In the genomic region with DNA sequence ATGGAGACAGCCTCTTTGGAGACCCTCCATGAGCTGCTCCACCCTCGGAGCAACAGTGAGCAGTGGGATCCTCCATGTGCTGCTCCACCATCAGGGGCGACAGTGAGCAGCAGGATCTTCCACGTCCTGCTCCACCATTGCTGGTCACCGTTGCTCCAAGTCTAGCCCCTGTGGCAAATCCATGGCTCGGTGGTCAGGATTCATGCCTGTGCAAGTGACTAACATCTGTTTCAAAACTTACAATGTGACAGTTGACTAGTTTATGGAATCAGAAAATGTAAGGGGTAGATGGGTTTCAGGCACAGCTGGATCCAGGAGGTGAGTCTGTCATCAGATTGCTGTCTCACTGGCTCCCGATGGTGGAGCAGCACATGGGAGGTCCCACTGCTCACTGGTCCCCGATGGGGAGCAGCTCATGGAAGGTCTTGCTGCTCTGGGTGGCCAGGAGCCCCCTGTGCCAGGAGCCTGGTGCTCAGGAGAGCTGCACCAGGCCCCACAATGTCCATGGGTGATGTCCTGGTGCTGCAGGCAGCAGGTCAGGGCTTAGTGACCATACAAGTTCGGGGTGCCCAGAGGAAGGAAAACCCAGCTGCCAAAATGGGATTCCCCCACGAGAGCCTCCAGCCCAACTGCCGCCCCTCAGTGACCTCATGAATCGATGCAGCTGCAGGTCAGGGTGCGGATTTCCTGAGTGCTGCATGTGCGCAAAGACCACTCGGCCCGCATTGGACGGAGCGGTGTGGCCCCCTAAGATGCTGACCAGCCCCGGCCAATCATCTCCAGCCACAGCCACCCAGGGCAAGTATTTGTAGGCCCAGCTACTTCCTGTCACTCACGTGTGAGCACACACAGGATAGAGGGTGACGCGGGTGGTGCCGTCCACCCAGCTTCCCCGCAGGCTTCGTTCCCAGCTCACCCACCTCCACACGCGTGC, we compare ENCODE assay signal across 20 cellular contexts.
DNase-seq lines count a peak whose midpoint lies in the region; FAIRE-seq and TF ChIP-seq lines count a peak whose summit lies in the region.
"Had no signal": no experiment of that assay in that cellular context is flagged by ENCODE, and none has a peak within 500 bp of the region (broad histone marks: within the 10 kb centered on the region; RNA-seq: fewer than 3 reads in every experiment).

No MANE protein-coding gene starts in this region.

- H3K23ac ChIP-seq in H9 (ENCODE audit: insufficient read length, low read depth, low read length) (no peak overlapping the region), H1 (ENCODE audit: insufficient read length) (no peak overlapping the region)

- H3K27me3 Mint-ChIP-seq in H9 (ENCODE audit: low read depth) (peaks cover 30% of the 10 kb centered on the region), osteocyte (ENCODE audit: unreplicated experiment) (peaks cover 3% of the 10 kb centered on the region)
- H3K27me3 Mint-ChIP-seq: activated CD4-positive, alpha-beta T cell treated with anti-CD3 and anti-CD28 coated beads, Interleukin-2, amount 10 ng/mL, durations not matched to agents 7 days and 5 days had no signal

- TF ChIP-seq CTCF in A673 (conservative IDR thresholded peaks at IDR 0.05; ENCODE audit: low read depth, low read length): 0 out of 2 replicates have a peak, but pooled peaks have one; percentile 13
- TF ChIP-seq CTCF in H9 (conservative IDR thresholded peaks at IDR 0.05): 0 out of 3 replicates have a peak, but pooled peaks have one; percentile 27
- TF ChIP-seq CTCF in H1 (IDR thresholded peaks at IDR 0.05; ENCODE audit: control extremely low read depth in 1 of 3, insufficient read depth in 1 of 3, low read depth in 1 of 3, low read length in 3 of 3): peak in 1 of 3 experiments; percentile 34; a peak in 1 of 4 replicates
- TF ChIP-seq CTCF in osteocyte (IDR thresholded peaks at IDR 0.05): no peak

- TF ChIP-seq EP300 in H1 (IDR thresholded peaks at IDR 0.05; ENCODE audit: borderline replicate concordance in 1 of 2, low read depth in 2 of 2, low read length in 2 of 2): no peak

- BruUV-seq in A673 (replicated peaks; lab: Mats Ljungman, UMichigan): no TSS peak

- H2AFZ ChIP-seq in H9 (ENCODE audit: low read length) (no peak overlapping the region), H1 (ENCODE audit: low read length) (no peak overlapping the region)

- H3K4ac ChIP-seq in H9 (ENCODE audit: low read depth, low read length) (no peak overlapping the region), H1 (replicated peaks; ENCODE audit: insufficient read length, low read depth, low read length) (no peak overlapping the region)

- CTCF ChIA-PET in A673 (lab: Charles Lee) (no interaction called here), H1 (lab: Charles Lee; ENCODE audit: partially characterized antibody) (no interaction called here)

- H3K4me1 Mint-ChIP-seq in H9 (peaks cover 8 to 13% of the 10 kb centered on the region in 2 experiments), osteocyte (ENCODE audit: unreplicated experiment) (no peaks in the 10 kb centered on the region)
- H3K4me1 Mint-ChIP-seq: activated CD4-positive, alpha-beta T cell treated with anti-CD3 and anti-CD28 coated beads, Interleukin-2, amount 10 ng/mL, durations not matched to agents 7 days and 5 days had no signal

- no peaks in the 10 kb centered on the region for H3K79me2 ChIP-seq in H9 (ENCODE audit: insufficient read depth, low read length)
- no peaks in the 10 kb centered on the region for H3K79me2 ChIP-seq in H1 (ENCODE audit: control insufficient read depth in 1 of 2, insufficient read depth in 2 of 2, low read length in 2 of 2)

- H3K9me3 ChIP-seq in A673 (ENCODE audit: low read depth, low read length, poor library complexity, severe bottlenecking): no peaks in the 10 kb centered on the region
- no peaks in the 10 kb centered on the region for H3K9me3 ChIP-seq in H9 (ENCODE audit: control insufficient read depth, low read depth, low read length)
- peaks cover 8 to 33% of the 10 kb centered on the region in 2 experiments for H3K9me3 ChIP-seq in H1 (ENCODE audit: insufficient read depth in 2 of 2, low read depth in 1 of 2, low read length in 1 of 2)
- H3K9me3 ChIP-seq: suprapubic skin had no signal

- H3K18ac ChIP-seq in H9 (ENCODE audit: insufficient read length, low read depth, low read length) (no peak overlapping the region), H1 (ENCODE audit: extremely low read depth, low read length) (no peak overlapping the region)

- H3K23me2 ChIP-seq in H9 (ENCODE audit: insufficient read length, low read depth, low read length, poor library complexity, severe bottlenecking) (no peaks in the 10 kb centered on the region), H1 (ENCODE audit: low read depth, low read length) (no peaks in the 10 kb centered on the region)

- no peak overlapping the region for H3K9ac ChIP-seq in H9 (ENCODE audit: extremely low read depth, insufficient read length, low read length)
- H3K9ac ChIP-seq in H1 (replicated peaks in 1 of 4; ENCODE audit: extremely low read depth in 1 of 4, low read depth in 3 of 4, low read length in 3 of 4): no peak overlapping the region
- H3K9ac ChIP-seq: KMS-11 had no signal

- H4K20me1 ChIP-seq in H9 (ENCODE audit: control insufficient read depth, insufficient read depth, insufficient read length) (no peaks in the 10 kb centered on the region), H1 (replicated peaks in 1 of 2; ENCODE audit: control insufficient read depth in 1 of 2, insufficient read depth in 2 of 2, low read length in 2 of 2) (no peaks in the 10 kb centered on the region)

- no peak for TF ChIP-seq RAD21 in H1 (IDR thresholded peaks at IDR 0.05 in 1 of 2, conservative IDR thresholded peaks at IDR 0.05 in 1 of 2; ENCODE audit: low read depth in 2 of 2, low read length in 2 of 2)

- no CpG with 5 or more reads among the region's 26 CpGs for WGBS in H9 (ENCODE audit: extremely low coverage, insufficient read length, low lambda C conversion rate)
- WGBS in H1 (ENCODE audit: extremely low coverage in 1 of 2, insufficient coverage in 1 of 2, insufficient read length in 1 of 2, insufficient replicate concordance in 2 of 2, low coverage in 1 of 2, low lambda C conversion rate in 2 of 2, missing lambda C conversion rate in 1 of 2), 2 experiments: 94% methylated on average over 21 of the region's 26 CpGs; no CpG with 5 or more reads in 1 of the 2 experiments

- H3K27ac Mint-ChIP-seq in H9: no peak overlapping the region
- no peak overlapping the region for H3K27ac Mint-ChIP-seq in osteocyte (ENCODE audit: unreplicated experiment)
- H3K27ac Mint-ChIP-seq: activated CD4-positive, alpha-beta T cell treated with anti-CD3 and anti-CD28 coated beads, Interleukin-2, amount 10 ng/mL, durations not matched to agents 7 days and 5 days had no signal

- no peak overlapping the region for H3T11ph ChIP-seq in H9 (ENCODE audit: low read length)

- H4K5ac ChIP-seq in H9 (ENCODE audit: insufficient read length, low read depth, low read length) (no peak overlapping the region), H1 (ENCODE audit: insufficient read length, low read depth, low read length) (no peak overlapping the region)

- POLR2A ChIA-PET in A673 (lab: Charles Lee; ENCODE audit: low non-redundant PET): no interaction called here
- POLR2A ChIA-PET in H1 (lab: Charles Lee; ENCODE audit: partially characterized antibody): no interaction called here

- no peak overlapping the region for H3K27ac ChIP-seq in A673 (ENCODE audit: low read depth, low read length, poor library complexity, severe bottlenecking)
- no peak overlapping the region for H3K27ac ChIP-seq in H9 (ENCODE audit: insufficient read length, low read depth, low read length)
- H3K27ac ChIP-seq in H1 (ENCODE audit: low read depth, low read length): no peak overlapping the region
- H3K27ac ChIP-seq: KMS-11, suprapubic skin had no signal

- H3K4me3 ChIP-seq in A673 (ENCODE audit: low read depth, low read length, poor library complexity, severe bottlenecking): no peak overlapping the region
- no peak overlapping the region for H3K4me3 ChIP-seq in H1 (ENCODE audit: extremely low read depth in 1 of 4, insufficient read depth in 2 of 4, low read depth in 3 of 4, low read length in 4 of 4)
- H3K4me3 ChIP-seq: mucosa of descending colon, smooth muscle cell, suprapubic skin had no signal

- H3K14ac ChIP-seq in H9 (ENCODE audit: insufficient read depth, low read length) (no peak overlapping the region), H1 (ENCODE audit: insufficient read length) (no peak overlapping the region)

- no peaks in the 10 kb centered on the region for H3K36me3 ChIP-seq in A673 (ENCODE audit: insufficient read depth, low read length, poor library complexity, severe bottlenecking)
- no peaks in the 10 kb centered on the region for H3K36me3 ChIP-seq in H1 (ENCODE audit: control insufficient read depth in 2 of 4, insufficient read depth in 4 of 4, low read length in 3 of 4)
- H3K36me3 ChIP-seq: suprapubic skin had no signal

- H2BK120ac ChIP-seq in H9 (ENCODE audit: low read depth, low read length, poor library complexity, severe bottlenecking): no peak overlapping the region
- no peak overlapping the region for H2BK120ac ChIP-seq in H1 (replicated peaks; ENCODE audit: low read depth, low read length)

- H3K56ac ChIP-seq in H9 (ENCODE audit: insufficient read length, low read depth, low read length) (no peak overlapping the region), H1 (replicated peaks; ENCODE audit: insufficient read length, low read depth, low read length) (no peak overlapping the region)

- H2AK5ac ChIP-seq in H9 (ENCODE audit: insufficient read length, low read length) (no peak overlapping the region), H1 (ENCODE audit: low read depth, low read length) (peak overlapping the region; percentile 86; the same call in 1 of the 2 replicates)

- H3K36me3 Mint-ChIP-seq in H9 (ENCODE audit: insufficient read depth in 1 of 3, low read depth in 3 of 3) (peaks cover 0 to 7% (median 6%) of the 10 kb centered on the region in 3 experiments; a peak in 6 of 7 replicates), osteocyte (ENCODE audit: unreplicated experiment) (no peaks in the 10 kb centered on the region)

- H2BK20ac ChIP-seq in H9 (ENCODE audit: low read depth, low read length, poor library complexity, severe bottlenecking) (no peak overlapping the region), H1 (ENCODE audit: low read length) (no peak overlapping the region)

- no peak overlapping the region for H4K8ac ChIP-seq in H9 (replicated peaks; ENCODE audit: insufficient read length, low read depth, low read length)
- peak overlapping the region; percentile 18; the same call in 1 of the 2 replicates for H4K8ac ChIP-seq in H1 (ENCODE audit: extremely low read depth, insufficient read depth, low read length)

- H3K79me1 ChIP-seq in H9 (ENCODE audit: insufficient read depth, low read depth, low read length, poor library complexity, severe bottlenecking) (no peaks in the 10 kb centered on the region), H1 (ENCODE audit: low read depth, low read length) (no peaks in the 10 kb centered on the region)

- no peaks in the 10 kb centered on the region for H3K27me3 ChIP-seq in A673 (replicated peaks; ENCODE audit: insufficient read depth, low read depth, low read length, poor library complexity)
- no peaks in the 10 kb centered on the region for H3K27me3 ChIP-seq in H9 (ENCODE audit: insufficient read depth, low read length)
- H3K27me3 ChIP-seq in H1 (replicated peaks in 1 of 4; ENCODE audit: control insufficient read depth in 3 of 4, extremely low read depth in 1 of 4, insufficient read depth in 3 of 4, low read length in 3 of 4): no peaks in the 10 kb centered on the region; a peak in 2 of 7 replicates
- H3K27me3 ChIP-seq: suprapubic skin had no signal

- H2BK5ac ChIP-seq in H9 (ENCODE audit: insufficient read length, low read length): no peak overlapping the region
- H2BK5ac ChIP-seq in H1 (ENCODE audit: low read depth, low read length): no peak overlapping the region

- no peak overlapping the region for H2BK15ac ChIP-seq in H9 (ENCODE audit: low read depth, low read length)
- no peak overlapping the region for H2BK15ac ChIP-seq in H1 (ENCODE audit: low read length)

- H3K4me1 ChIP-seq in A673 (ENCODE audit: insufficient read depth, low read length, poor library complexity, severe bottlenecking): no peaks in the 10 kb centered on the region
- no peaks in the 10 kb centered on the region for H3K4me1 ChIP-seq in H9 (ENCODE audit: insufficient read depth, low read length)
- no peaks in the 10 kb centered on the region; a peak in 1 of 7 replicates for H3K4me1 ChIP-seq in H1 (replicated peaks in 1 of 4; ENCODE audit: control insufficient read depth in 3 of 4, insufficient read depth in 4 of 4, low read length in 3 of 4)

- no peak overlapping the region for H3K4me3 Mint-ChIP-seq in H9
- H3K4me3 Mint-ChIP-seq in osteocyte (ENCODE audit: unreplicated experiment): no peak overlapping the region
- H3K4me3 Mint-ChIP-seq: activated CD4-positive, alpha-beta T cell treated with anti-CD3 and anti-CD28 coated beads, Interleukin-2, amount 10 ng/mL, durations not matched to agents 7 days and 5 days had no signal

- H2BK12ac ChIP-seq in H9 (ENCODE audit: insufficient read length, low read depth, low read length) (no peak overlapping the region), H1 (ENCODE audit: low read depth, low read length) (no peak overlapping the region)

- no peak for TF ChIP-seq POLR2A in H1 (IDR thresholded peaks at IDR 0.05; ENCODE audit: control extremely low read depth in 1 of 2, low read depth in 2 of 2, low read length in 2 of 2)

- H3K9me3 Mint-ChIP-seq in H9 (peaks cover 13 to 24% of the 10 kb centered on the region in 2 experiments), osteocyte (ENCODE audit: unreplicated experiment) (peaks cover 3% of the 10 kb centered on the region)

- DNase-seq in A673 (ENCODE audit: low spot score) (no peak), H9 (peak; percentile 26), H1 (ENCODE audit: low read depth in 1 of 2, low spot score in 2 of 2) (no peak), osteocyte (ENCODE audit: extremely low spot score, unreplicated experiment) (peak; percentile 79), NCI-H748 treated with DMSO at 0.1 percent for 48 hours (lab: John Stamatoyannopoulos, UW) (no peak)
- no peak for DNase-seq in activated CD4-positive, alpha-beta T cell treated with anti-CD3 and anti-CD28 coated beads for 4 hours
- no peak for DNase-seq in activated naive CD4-positive, alpha-beta T cell treated with Interleukin-2 at 50 U/mL for 16 hours
- DNase-seq in NK-92 treated with Interleukin-12 subunit alpha and Interleukin-12 subunit beta, amount 100 ng/mL, for 24 hours (lab: John Stamatoyannopoulos, UW): no peak
- DNase-seq: activated CD4-positive, alpha-beta T cell treated with anti-CD3 and anti-CD28 coated beads, Interleukin-2, amount 10 ng/mL, durations not matched to agents 7 days and 5 days; central memory CD4-positive, alpha-beta T cell; effector memory CD4-positive, alpha-beta T cell; mucosa of descending colon; NCI-H1092; NCI-H2081 treated with DMSO at 0.1 percent for 48 hours; NCI-H510A treated with DMSO at 0.1 percent for 48 hours had no signal

- H4K91ac ChIP-seq in H9 (ENCODE audit: insufficient read length, low read depth, low read length) (no peak overlapping the region), H1 (replicated peaks; ENCODE audit: insufficient read length, low read length) (no peak overlapping the region)

- H3K4me2 ChIP-seq in H9 (ENCODE audit: insufficient read depth, insufficient read length, low read length): no peak overlapping the region
- no peak overlapping the region; a peak in 1 of 4 replicates for H3K4me2 ChIP-seq in H1 (ENCODE audit: insufficient read depth in 1 of 2, low read depth in 2 of 2, low read length in 2 of 2)
- H3K4me2 ChIP-seq: KMS-11, smooth muscle cell had no signal

- intact Hi-C loops in A673 (cut with micrococcal nuclease; ENCODE audit: unreplicated experiment): no loop called here

- no peak for FAIRE-seq in H1 (lab: Jason Lieb, UNC)
- FAIRE-seq: D721Med, GM12892 had no signal

Comparison
In these comparisons a context has a peak if more than half of its experiments do, and no peak if none do; other contexts are left out.
1. DNase-seq: peak in H9 (single experiment) and osteocyte (single experiment); none in A673 (single experiment), H1 (0 of 2), activated CD4-positive, alpha-beta T cell treated with anti-CD3 and anti-CD28 coated beads for 4 hours (0 of 2), NCI-H748 treated with DMSO at 0.1 percent for 48 hours (single experiment), activated naive CD4-positive, alpha-beta T cell treated with Interleukin-2 at 50 U/mL for 16 hours (single experiment) and NK-92 treated with Interleukin-12 subunit alpha and Interleukin-12 subunit beta, amount 100 ng/mL, for 24 hours (single experiment).